Comparison of ENCODE assay signal across 16 cellular contexts in genomic region chr9:92315456-92315855, GRCh38. TPM values are rescaled to one million over a fixed set of nuclear protein-coding genes. Genes with fewer than 3 reads are reported as not detected.
A peak's percentile ranks its signal among the peaks of the same experiment; 100 is the strongest.
DNase-seq lines count a peak whose midpoint lies in the region; ATAC-seq and TF ChIP-seq lines count a peak whose summit lies in the region.
"Had no signal": no experiment of that assay in that cellular context is flagged by ENCODE, and none has a peak within 500 bp of the region (broad histone marks: within the 10 kb centered on the region; RNA-seq: fewer than 3 reads in every experiment).

No MANE protein-coding gene starts in this region.

- TF ChIP-seq RAD21 in IMR-90 (IDR thresholded peaks at IDR 0.05; ENCODE audit: low read length) = no peak

- H3K4me1 Mint-ChIP-seq in activated T-cell treated with anti-CD3 and anti-CD28 coated beads, Interleukin-2, amount 50 U/mL, for 4 hours (ENCODE audit: low read depth) = peaks cover 34% of the 10 kb centered on the region

- no peak overlapping the region for H3K27ac ChIP-seq in IMR-90 (ENCODE audit: insufficient read depth, low read length)
- no peak overlapping the region for H3K27ac ChIP-seq in PC-3 (ENCODE audit: low read length)
- H3K27ac ChIP-seq in mammary epithelial cell (ENCODE audit: insufficient read depth, low read depth, low read length) = no peak overlapping the region
- H3K27ac ChIP-seq: HL-60 had no signal

- no peak overlapping the region for H3K23ac ChIP-seq in IMR-90 (ENCODE audit: low read depth, low read length)

- no peak overlapping the region for H3K4ac ChIP-seq in IMR-90 (ENCODE audit: low read depth, low read length)

- TF ChIP-seq CTCF in IMR-90 (conservative IDR thresholded peaks at IDR 0.05; ENCODE audit: low read depth, low read length) (no peak), PC-3 (conservative IDR thresholded peaks at IDR 0.05; ENCODE audit: low read depth, low read length) (no peak), mammary epithelial cell (conservative IDR thresholded peaks at IDR 0.05 in 1 of 2, IDR thresholded peaks at IDR 0.05 in 1 of 2; ENCODE audit: extremely low read depth in 1 of 2, insufficient read depth in 1 of 2, low read depth in 1 of 2, low read length in 2 of 2) (no peak)

- H2AK9ac ChIP-seq in IMR-90 (replicated peaks; ENCODE audit: low read depth, low read length, poor library complexity) = no peak overlapping the region

- 100% methylated on average over 1 of the region's 5 CpGs; no CpG with 5 or more reads in 1 of the 2 experiments for WGBS in IMR-90 (ENCODE audit: extremely low coverage in 2 of 2, insufficient read length in 1 of 2), 2 experiments
- WGBS in mammary epithelial cell (ENCODE audit: low coverage, missing lambda C conversion rate) = 75% methylated on average over 5 of the region's 5 CpGs

- H3K4me3 ChIP-seq in IMR-90 (ENCODE audit: insufficient read depth, low read depth, low read length) = no peak overlapping the region
- no peak overlapping the region for H3K4me3 ChIP-seq in PC-3 (ENCODE audit: low read length)
- H3K4me3 ChIP-seq in mammary epithelial cell (replicated peaks in 1 of 3; ENCODE audit: insufficient read depth in 1 of 3, low read depth in 2 of 3, low read length in 3 of 3) = no peak overlapping the region
- H3K4me3 ChIP-seq: HAP-1 had no signal

- H3K56ac ChIP-seq in IMR-90 (ENCODE audit: extremely low read depth, insufficient read depth, low read length) = no peak overlapping the region

- no peak overlapping the region for H3K4me3 Mint-ChIP-seq in activated T-cell treated with anti-CD3 and anti-CD28 coated beads, Interleukin-2, amount 50 U/mL, for 4 hours
- H3K4me3 Mint-ChIP-seq: CD14-positive monocyte had no signal

- no peak overlapping the region for H2BK5ac ChIP-seq in IMR-90 (ENCODE audit: low read depth, low read length, poor library complexity, severe bottlenecking)

- POLR2A ChIA-PET in IMR-90 (lab: Charles Lee; ENCODE audit: unreplicated experiment) = no interaction called here
- POLR2A ChIA-PET in PC-3 (lab: Charles Lee; ENCODE audit: unreplicated experiment) = no interaction called here

- no peaks in the 10 kb centered on the region for H3K9me2 ChIP-seq in PC-3 (replicated peaks; ENCODE audit: low read length)

- no peak overlapping the region for H2BK20ac ChIP-seq in IMR-90 (ENCODE audit: low read depth, low read length)

- dilution Hi-C loops in IMR-90 (cut with HindIII; ENCODE audit: low sequenced_read_pairs, unreplicated experiment) = no loop called here
- dilution Hi-C loops in mammary epithelial cell (cut with HindIII; ENCODE audit: low sequenced_read_pairs) = no loop called here

- H4K91ac ChIP-seq in IMR-90 (ENCODE audit: insufficient read depth, low read depth, low read length) = no peak overlapping the region

- peaks cover 68% of the 10 kb centered on the region for H3K36me3 Mint-ChIP-seq in activated T-cell treated with anti-CD3 and anti-CD28 coated beads, Interleukin-2, amount 50 U/mL, for 4 hours (ENCODE audit: insufficient read depth)

- no peak overlapping the region for H3K18ac ChIP-seq in IMR-90 (ENCODE audit: low read depth, low read length)

- no peaks in the 10 kb centered on the region for H3K27me3 ChIP-seq in IMR-90 (ENCODE audit: control insufficient read depth, insufficient read depth, low read length)
- no peaks in the 10 kb centered on the region for H3K27me3 ChIP-seq in PC-3 (ENCODE audit: low read length)
- H3K27me3 ChIP-seq in mammary epithelial cell (ENCODE audit: insufficient read depth, low read length) = no peaks in the 10 kb centered on the region

- 0 out of 2 replicates have a peak, but pooled peaks cover 2% of the 10 kb centered on the region for H3K9me1 ChIP-seq in IMR-90 (ENCODE audit: insufficient read depth, low read length)

- H4K5ac ChIP-seq in IMR-90 (ENCODE audit: low read depth, low read length) = no peak overlapping the region

- TF ChIP-seq POLR2A in IMR-90 (IDR thresholded peaks at IDR 0.05; ENCODE audit: low read depth, low read length) = no peak

- H2BK15ac ChIP-seq in IMR-90 (ENCODE audit: low read depth, low read length) = no peak overlapping the region

- no peaks in the 10 kb centered on the region for H3K9me3 ChIP-seq in IMR-90 (ENCODE audit: control insufficient read depth, insufficient read depth, low read length)
- no peaks in the 10 kb centered on the region for H3K9me3 ChIP-seq in PC-3 (ENCODE audit: low read length)
- H3K9me3 ChIP-seq in mammary epithelial cell (replicated peaks; ENCODE audit: insufficient read depth, low read length) = no peaks in the 10 kb centered on the region
- H3K9me3 ChIP-seq: HAP-1 had no signal

- DNase-seq in activated T-cell treated with anti-CD3 and anti-CD28 coated beads, Interleukin-2, amount 50 U/mL, for 4 hours = no peak
- no peak for DNase-seq in activated T-cell treated with anti-CD3 and anti-CD28 coated beads for 4 hours
- no peak for DNase-seq in IMR-90
- DNase-seq in PC-3 = no peak
- DNase-seq in mammary epithelial cell = no peak
- DNase-seq in Right ventricle myocardium superior = no peak
- DNase-seq: ACHN, AML-193, KBM-7, NCI-H1092 treated with DMSO at 0.1 percent for 48 hours, NCI-H524 treated with DMSO at 0.1 percent for 48 hours, SHP77 had no signal

- peak; percentile 37 to 43 for ATAC-seq in activated T-cell treated with anti-CD3 and anti-CD28 coated beads, Interleukin-2, amount 50 U/mL, for 4 hours
- no peak for ATAC-seq in IMR-90 (ENCODE audit: low read depth)
- ATAC-seq in PC-3 = no peak
- no peak for ATAC-seq in Right ventricle myocardium superior (ENCODE audit: poor library complexity)
- ATAC-seq in HG03135 (IDR thresholded peaks at IDR 0.05; ENCODE audit: unreplicated experiment) = no peak

- H3K79me1 ChIP-seq in IMR-90 (ENCODE audit: low read depth in 1 of 2, low read length in 2 of 2) = peaks cover 10 to 23% of the 10 kb centered on the region in 2 experiments

- H3K4me2 ChIP-seq in IMR-90 (ENCODE audit: low read depth, low read length) (no peak overlapping the region), PC-3 (ENCODE audit: low read length) (no peak overlapping the region), mammary epithelial cell (ENCODE audit: insufficient read depth, low read depth, low read length) (no peak overlapping the region)

- H2AK5ac ChIP-seq in IMR-90 (ENCODE audit: low read depth, low read length) = no peak overlapping the region

- H3K4me1 ChIP-seq in IMR-90 (ENCODE audit: control insufficient read depth, insufficient read depth, low read length) (peaks cover 3% of the 10 kb centered on the region), PC-3 (ENCODE audit: insufficient read depth, low read length) (no peaks in the 10 kb centered on the region), mammary epithelial cell (ENCODE audit: insufficient read depth, low read length) (peaks cover 11% of the 10 kb centered on the region)

- in situ Hi-C loops in IMR-90 (cut with MboI; ENCODE audit: low sequenced_read_pairs) = no loop called here
- in situ Hi-C loops in mammary epithelial cell (cut with MboI; ENCODE audit: low sequenced_read_pairs in 2 of 2) = no loop called here

- CTCF ChIA-PET in IMR-90 (lab: Yijun Ruan, JAX) (no interaction called here), PC-3 (lab: Charles Lee) (no interaction called here), mammary epithelial cell (lab: Charles Lee; ENCODE audit: low non-redundant PET) (no interaction called here)

- no peaks in the 10 kb centered on the region for H3K27me3 Mint-ChIP-seq in activated T-cell treated with anti-CD3 and anti-CD28 coated beads, Interleukin-2, amount 50 U/mL, for 4 hours (ENCODE audit: low read depth)

- no peaks in the 10 kb centered on the region for H3K9me3 Mint-ChIP-seq in activated T-cell treated with anti-CD3 and anti-CD28 coated beads, Interleukin-2, amount 50 U/mL, for 4 hours
- H3K9me3 Mint-ChIP-seq: CD14-positive monocyte had no signal

- H2AFZ ChIP-seq in IMR-90 (replicated peaks; ENCODE audit: low read length, poor library complexity) (no peak overlapping the region), PC-3 (ENCODE audit: low read length) (no peak overlapping the region), mammary epithelial cell (ENCODE audit: low read depth, low read length) (no peak overlapping the region)

- BruUV-seq in IMR-90 (replicated peaks; lab: Mats Ljungman, UMichigan) (no TSS peak), PC-3 (replicated peaks; lab: Mats Ljungman, UMichigan) (TSS peak; percentile 15), mammary epithelial cell (replicated peaks; lab: Mats Ljungman, UMichigan) (TSS peak; percentile 35)

- H4K20me1 ChIP-seq in IMR-90 (ENCODE audit: insufficient read depth, low read length) (no peaks in the 10 kb centered on the region; the same call in 1 of the 2 replicates), PC-3 (ENCODE audit: low read length) (no peaks in the 10 kb centered on the region), mammary epithelial cell (ENCODE audit: insufficient read depth, low read length) (no peaks in the 10 kb centered on the region)

- H3K9ac ChIP-seq in IMR-90 (ENCODE audit: low read depth, low read length) (no peak overlapping the region), PC-3 (ENCODE audit: low read length) (no peak overlapping the region), mammary epithelial cell (ENCODE audit: insufficient read depth, low read length) (no peak overlapping the region)

- intact Hi-C loops in IMR-90 (cut with micrococcal nuclease) = no loop called here
- intact Hi-C loops in PC-3 (cut with micrococcal nuclease) = no loop called here
- intact Hi-C loops in mammary epithelial cell (cut with micrococcal nuclease) = no loop called here
- intact Hi-C loops in Right ventricle myocardium superior (cut with DNase I) = no loop called here

- no peak overlapping the region for H4K8ac ChIP-seq in IMR-90 (ENCODE audit: low read depth in 2 of 2, low read length in 2 of 2)

- H3K36me3 ChIP-seq in IMR-90 (ENCODE audit: control insufficient read depth, insufficient read depth, low read length) = peaks cover 40% of the 10 kb centered on the region
- peaks cover 38% of the 10 kb centered on the region for H3K36me3 ChIP-seq in PC-3 (ENCODE audit: low read depth, low read length)
- peaks cover 35% of the 10 kb centered on the region for H3K36me3 ChIP-seq in mammary epithelial cell (ENCODE audit: insufficient read depth, low read length)

- no peak overlapping the region for H2BK120ac ChIP-seq in IMR-90 (ENCODE audit: low read depth, low read length)

- peaks cover 6% of the 10 kb centered on the region; the same call in 1 of the 2 replicates for H3K79me2 ChIP-seq in PC-3 (ENCODE audit: low read length)
- H3K79me2 ChIP-seq in mammary epithelial cell (ENCODE audit: insufficient read depth, low read length) = peaks cover 20% of the 10 kb centered on the region

- H3K14ac ChIP-seq in IMR-90 (replicated peaks; ENCODE audit: low read depth, low read length) = no peak overlapping the region

- no peaks in the 10 kb centered on the region for H3F3A ChIP-seq in PC-3 (ENCODE audit: low read length, unreplicated experiment)

RNA-seq across cellular contexts. Expression of gene NOL8, which starts 9.7 kb away (rescaled TPM):
- 10 to 100 TPM; 70.0 to 79.9 (median 73.6) TPM for total RNA-seq in activated T-cell treated with anti-CD3 and anti-CD28 coated beads, Interleukin-2, amount 50 U/mL, for 4 hours
- total RNA-seq in IMR-90 (2012; rRNA removed) (18.3 and 23.6 TPM in 2 replicates), PC-3 (2014; rRNA removed) (21.0 and 22.5 TPM in 2 replicates), mammary epithelial cell (10 to 100 TPM; 21.8 to 42.4 TPM), Right ventricle myocardium superior (12.4 TPM)
- polyA plus RNA-seq in IMR-90 (2012; rRNA removed) (7.4 and 10.1 TPM in 2 replicates), mammary epithelial cell (13.7 TPM)
- 0.81 and 1.8 TPM in 2 replicates for polyA plus RNA-seq in IMR-90 (2012; cell fraction: cytosol; rRNA removed)
- 1.8 and 19.2 TPM in 2 replicates for polyA plus RNA-seq in IMR-90 (2012; cell fraction: nucleus; rRNA removed; ENCODE audit: low replicate concordance)
- 14.5 TPM for polyA minus RNA-seq in mammary epithelial cell

RNA-seq across cellular contexts. Expression of gene CENPP, which starts 10.3 kb away (rescaled TPM):
- 10 to 100 TPM; 13.7 to 17.7 (median 15.6) TPM for total RNA-seq in activated T-cell treated with anti-CD3 and anti-CD28 coated beads, Interleukin-2, amount 50 U/mL, for 4 hours
- total RNA-seq in IMR-90 (2012; rRNA removed) (1.4 and 3.6 TPM in 2 replicates), PC-3 (2014; rRNA removed) (2.7 and 8.3 TPM in 2 replicates), mammary epithelial cell (1 to 10 TPM; 3.0 to 7.5 TPM), Right ventricle myocardium superior (3.0 TPM)
- polyA plus RNA-seq in IMR-90 (2012; rRNA removed) (0.90 and 2.0 TPM in 2 replicates), mammary epithelial cell (4.4 TPM)
- 0.32 and 0.49 TPM in 2 replicates for polyA plus RNA-seq in IMR-90 (2012; cell fraction: cytosol; rRNA removed)
- polyA plus RNA-seq in IMR-90 (2012; cell fraction: nucleus; rRNA removed; ENCODE audit: low replicate concordance) = 1.2 TPM in 2 replicates
- polyA minus RNA-seq in mammary epithelial cell = 2.6 TPM

RNA-seq across cellular contexts. Expression of gene IARS1, which starts 22.0 kb away (rescaled TPM):
- 100 to 1,000 TPM; 249 to 272 (median 268) TPM for total RNA-seq in activated T-cell treated with anti-CD3 and anti-CD28 coated beads, Interleukin-2, amount 50 U/mL, for 4 hours
- total RNA-seq in IMR-90 (2012; rRNA removed) = 383 and 414 TPM in 2 replicates
- polyA plus RNA-seq in IMR-90 (2012; rRNA removed) = 64.1 and 85.3 TPM in 2 replicates
- 24.0 and 35.8 TPM in 2 replicates for polyA plus RNA-seq in IMR-90 (2012; cell fraction: cytosol; rRNA removed)
- 24.1 and 176 TPM in 2 replicates for polyA plus RNA-seq in IMR-90 (2012; cell fraction: nucleus; rRNA removed; ENCODE audit: low replicate concordance)
- total RNA-seq in PC-3 (2014; rRNA removed) = 128 and 148 TPM in 2 replicates
- 100 to 1,000 TPM; 240 to 401 TPM for total RNA-seq in mammary epithelial cell
- polyA plus RNA-seq in mammary epithelial cell = 67.3 TPM
- polyA minus RNA-seq in mammary epithelial cell = 401 TPM
- total RNA-seq in Right ventricle myocardium superior = 56.3 TPM

Comparison
In these comparisons a context has a peak if more than half of its experiments do, and no peak if none do; other contexts are left out.
1. ATAC-seq: peak in activated T-cell treated with anti-CD3 and anti-CD28 coated beads, Interleukin-2, amount 50 U/mL, for 4 hours (2 of 2); none in IMR-90 (single experiment), PC-3 (single experiment), Right ventricle myocardium superior (single experiment) and HG03135 (single experiment).